8 cellular contexts compared by ENCODE assay signal in the genomic region with DNA sequence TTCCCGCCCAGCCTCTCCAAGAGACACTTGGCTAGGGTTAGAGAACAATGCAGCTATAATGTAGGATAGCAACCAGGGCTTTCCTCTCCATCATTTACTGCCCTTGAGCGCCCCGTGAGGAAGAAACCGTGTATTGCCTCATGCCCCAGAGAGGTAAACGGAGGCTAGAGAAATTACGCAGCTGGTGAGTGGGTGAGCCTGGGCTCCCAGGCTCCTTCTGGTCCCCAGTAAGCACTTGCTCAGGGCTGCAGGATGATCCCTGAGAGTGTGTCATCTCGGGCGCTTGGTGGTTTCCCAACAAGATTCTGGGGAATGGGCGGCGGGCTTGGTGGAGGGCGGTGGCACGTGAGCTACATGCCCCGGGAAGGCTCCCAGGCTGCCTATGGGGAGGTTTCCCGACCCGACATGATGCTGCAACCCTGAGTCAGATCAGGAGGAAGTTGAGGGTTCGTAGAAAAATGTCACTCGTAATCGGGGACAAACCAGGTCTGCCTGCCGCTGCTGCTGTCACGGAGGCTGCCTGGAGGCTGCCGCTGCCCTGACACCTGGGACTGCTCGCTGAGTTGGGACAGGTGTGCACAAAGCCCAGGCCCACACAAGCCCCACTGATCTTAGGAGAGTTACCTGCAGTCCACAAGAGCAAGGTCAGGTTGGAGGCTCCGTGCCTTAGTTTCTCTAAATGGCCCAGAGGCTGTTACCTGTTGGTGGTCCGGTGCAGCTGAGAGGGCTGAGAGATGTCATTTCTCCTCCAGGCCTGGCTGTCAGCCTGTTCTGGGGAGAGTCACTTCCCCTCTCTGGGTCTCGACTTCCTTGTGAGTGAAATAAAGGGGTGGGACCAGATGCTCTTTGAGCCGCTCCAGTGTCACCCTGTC. TPM values are rescaled to one million over a fixed set of nuclear protein-coding genes. Genes with fewer than 3 reads are reported as not detected.
DNase-seq lines count a peak whose midpoint lies in the region; ATAC-seq and TF ChIP-seq lines count a peak whose summit lies in the region.
"Had no signal": no experiment of that assay in that cellular context is flagged by ENCODE, and none has a peak within 500 bp of the region (broad histone marks: within the 10 kb centered on the region; RNA-seq: fewer than 3 reads in every experiment).

A gene with protein sequence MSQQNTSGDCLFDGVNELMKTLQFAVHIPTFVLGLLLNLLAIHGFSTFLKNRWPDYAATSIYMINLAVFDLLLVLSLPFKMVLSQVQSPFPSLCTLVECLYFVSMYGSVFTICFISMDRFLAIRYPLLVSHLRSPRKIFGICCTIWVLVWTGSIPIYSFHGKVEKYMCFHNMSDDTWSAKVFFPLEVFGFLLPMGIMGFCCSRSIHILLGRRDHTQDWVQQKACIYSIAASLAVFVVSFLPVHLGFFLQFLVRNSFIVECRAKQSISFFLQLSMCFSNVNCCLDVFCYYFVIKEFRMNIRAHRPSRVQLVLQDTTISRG (minus strand): TSS at position 773 of the 872 bp plus-strand sequence. CDS start 14,280 bp downstream, outside the sequence.

- H3K79me2 ChIP-seq in OCI-LY7 (ENCODE audit: insufficient read depth, low read depth, low read length), result no peaks in the 10 kb centered on the region

- BruUV-seq in OCI-LY7 (replicated peaks; lab: Mats Ljungman, UMichigan), result no TSS peak

- intact Hi-C loops in OCI-LY7 (cut with micrococcal nuclease; ENCODE audit: unreplicated experiment) (loop anchor here (5.0 kb wide), 2 partner anchors 63 to 77 kb away; no protein-coding TSS in a partner anchor), natural killer cell (cut with micrococcal nuclease) (no loop called here)

- H2AFZ ChIP-seq in OCI-LY7 (ENCODE audit: low read length), result no peak within 1 kb of the TSS; the same call in 1 of the 2 replicates

- H3K27me3 Mint-ChIP-seq in natural killer cell (ENCODE audit: low read depth in 2 of 2), result peaks cover 48 to 59% of the 10 kb centered on the region in 2 donors

- H3K4me3 Mint-ChIP-seq in natural killer cell, result peak within 1 kb of the TSS; percentile 13

- H3K9me3 Mint-ChIP-seq in natural killer cell, result no peaks in the 10 kb centered on the region

- no peaks in the 10 kb centered on the region for H3K9me2 ChIP-seq in OCI-LY7 (ENCODE audit: insufficient read depth, low read length)

- no peaks in the 10 kb centered on the region for H3K36me3 ChIP-seq in OCI-LY7 (ENCODE audit: insufficient read depth, low read length)
- H3K36me3 ChIP-seq: neutrophil had no signal

- DNase-seq in OCI-LY7 (ENCODE audit: low spot score) (peak; percentile 25), natural killer cell (no peak), SHP77 treated with DMSO at 0.1 percent for 48 hours (lab: John Stamatoyannopoulos, UW) (no peak), NCI-H1092 (lab: John Stamatoyannopoulos, UW) (no peak)
- DNase-seq in activated naive CD4-positive, alpha-beta T cell treated with anti-CD3 and anti-CD28 coated beads, Interleukin-2, amount 50 U/mL, for 16 hours, result peak; percentile 64

- H3K4me1 ChIP-seq in OCI-LY7 (ENCODE audit: insufficient read depth, low read length, poor library complexity, severe bottlenecking), result no peaks in the 10 kb centered on the region

- H4K20me1 ChIP-seq in OCI-LY7 (ENCODE audit: insufficient read depth, low read length), result no peaks in the 10 kb centered on the region

- H3K4me1 Mint-ChIP-seq in natural killer cell, result peaks cover 0 to 9% of the 10 kb centered on the region in 2 donors

- H3K27ac ChIP-seq in OCI-LY7 (ENCODE audit: low read depth, low read length, poor library complexity, severe bottlenecking), result no peak within 1 kb of the TSS
- H3K27ac ChIP-seq: neutrophil had no signal

- no peak within 1 kb of the TSS for H3K4me3 ChIP-seq in OCI-LY7 (ENCODE audit: low read depth, low read length, poor library complexity, severe bottlenecking)

- no peaks in the 10 kb centered on the region for H3K9me3 ChIP-seq in OCI-LY7 (ENCODE audit: low read length)
- H3K9me3 ChIP-seq: neutrophil had no signal

- H3K27ac Mint-ChIP-seq in natural killer cell, result peak within 1 kb of the TSS in 1 of 2 donors; percentile 24

- H3K36me3 Mint-ChIP-seq in natural killer cell, result no peaks in the 10 kb centered on the region

- POLR2A ChIA-PET in OCI-LY7 (lab: Charles Lee), result no interaction called here

- ATAC-seq in GM18867 (IDR thresholded peaks at IDR 0.05; ENCODE audit: unreplicated experiment), result peak; percentile 39
- ATAC-seq in HG02642 (IDR thresholded peaks at IDR 0.05; ENCODE audit: poor library complexity, unreplicated experiment), result peak; percentile 38
- ATAC-seq in natural killer cell, result peak in 2 of 3 donors; percentile 31 to 36

- CTCF ChIA-PET in OCI-LY7 (lab: Charles Lee; ENCODE audit: unreplicated experiment), result no interaction called here

- peak within 1 kb of the TSS; percentile 39 for H3K4me2 ChIP-seq in OCI-LY7 (ENCODE audit: low read length)

- peak; percentile 52 for TF ChIP-seq CTCF in OCI-LY7 (conservative IDR thresholded peaks at IDR 0.05; ENCODE audit: low read length)
- TF ChIP-seq CTCF in natural killer cell (IDR thresholded peaks at IDR 0.05), result no peak

RNA-seq across cellular contexts. Expression of the gene that starts here (rescaled TPM):
- total RNA-seq in OCI-LY7 (2014; rRNA removed; shearing (Covaris generic)), result 0.22 TPM in 1 of 2 replicates, not detected in the other
- total RNA-seq in OCI-LY7 (2022) (not detected in 2 replicates), natural killer cell (1 to 10 TPM in 1 of 3 donors, under 1 TPM in 2; 0.09 to 1.1 (median 0.40) TPM)

Comparison
In these comparisons a context has a peak if more than half of its experiments do, and no peak if none do; other contexts are left out.
1. Peak in DNase-seq and H3K4me2 ChIP-seq in OCI-LY7; RNA of the gene not detected or under 1 TPM.